1 cellular context compared by ENCODE assay signal in genomic region chr9:15491950-15492349, GRCh38.
TF ChIP-seq lines count a peak whose summit lies in the region.

No MANE protein-coding gene starts in this region.

TF ChIP-seq in WTC11, 78 proteins besides CTCF, POLR2A, EP300 and RAD21 (continued from another document):
- TF ChIP-seq AFF4 (CRISPR knock-in tag; IDR thresholded peaks at IDR 0.05; ENCODE audit: borderline replicate concordance) (no peak), ETV6 (CRISPR knock-in tag; IDR thresholded peaks at IDR 0.05) (no peak), CBFB (CRISPR knock-in tag; IDR thresholded peaks at IDR 0.05; ENCODE audit: low read depth) (no peak)
- TF ChIP-seq, protein P1, sequence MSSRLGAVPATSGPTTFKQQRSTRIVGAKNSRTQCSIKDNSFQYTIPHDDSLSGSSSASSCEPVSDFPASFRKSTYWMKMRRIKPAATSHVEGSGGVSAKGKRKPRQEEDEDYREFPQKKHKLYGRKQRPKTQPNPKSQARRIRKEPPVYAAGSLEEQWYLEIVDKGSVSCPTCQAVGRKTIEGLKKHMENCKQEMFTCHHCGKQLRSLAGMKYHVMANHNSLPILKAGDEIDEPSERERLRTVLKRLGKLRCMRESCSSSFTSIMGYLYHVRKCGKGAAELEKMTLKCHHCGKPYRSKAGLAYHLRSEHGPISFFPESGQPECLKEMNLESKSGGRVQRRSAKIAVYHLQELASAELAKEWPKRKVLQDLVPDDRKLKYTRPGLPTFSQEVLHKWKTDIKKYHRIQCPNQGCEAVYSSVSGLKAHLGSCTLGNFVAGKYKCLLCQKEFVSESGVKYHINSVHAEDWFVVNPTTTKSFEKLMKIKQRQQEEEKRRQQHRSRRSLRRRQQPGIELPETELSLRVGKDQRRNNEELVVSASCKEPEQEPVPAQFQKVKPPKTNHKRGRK (CRISPR knock-in tag; IDR thresholded peaks at IDR 0.05; ENCODE audit: borderline replicate concordance): no peak
